22 cellular contexts compared by ENCODE assay signal in the genomic region with DNA sequence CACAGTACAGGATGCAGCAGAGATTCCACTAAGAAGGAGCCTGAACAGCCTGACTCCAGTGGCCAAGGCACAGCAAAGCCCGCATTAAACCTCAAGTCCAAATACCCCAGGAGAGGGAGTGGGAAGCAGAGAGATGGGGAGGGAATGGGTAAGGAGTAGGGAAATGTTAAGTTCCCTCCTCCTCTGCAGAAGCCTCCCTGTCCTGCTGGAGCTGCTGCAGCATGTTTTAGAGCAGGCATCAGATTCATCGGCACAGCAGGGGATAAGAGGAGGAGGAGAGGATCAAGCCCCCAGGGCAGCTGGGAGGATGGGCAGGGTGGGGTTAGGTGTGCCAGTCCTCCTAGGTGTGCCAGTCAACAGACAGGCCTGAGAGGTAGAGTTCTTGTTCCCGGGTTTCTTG.
"Had no signal": no experiment of that assay in that cellular context is flagged by ENCODE, and none has a peak within 500 bp of the region (broad histone marks: within the 10 kb centered on the region; RNA-seq: fewer than 3 reads in every experiment).

No MANE protein-coding gene starts in this region.

- H3K36me3 ChIP-seq: lower lobe of right lung, right lobe of liver, thyroid gland, vagina had no signal

- DNase-seq: cortex of kidney; hypothalamus; immature natural killer cell; islet precursor cell; kidney glomerular epithelial cell; left colon; left ventricle myocardium superior; lower lobe of right lung; natural killer cell; right lobe of liver; small intestine; stimulated activated CD4-positive, alpha-beta T cell treated with anti-CD3 and anti-CD28 coated beads, Interleukin-12 subunit alpha, Interleukin-12 subunit beta, amount 100 ng/mL, for 4 hours; stimulated activated CD4-positive, alpha-beta T cell treated with anti-CD3 and anti-CD28 coated beads, Interleukin-1b, Interleukin-23, amount 100 ng/mL, for 48 hours; stimulated activated CD4-positive, alpha-beta T cell treated with anti-CD3 and anti-CD28 coated beads, Interleukin-4, amount 100 ng/mL, for 1 hour; stimulated activated CD8-positive, alpha-beta memory T cell treated with anti-CD3 and anti-CD28 coated beads, Interleukin-4, amount 100 ng/mL, for 48 hours; stimulated activated naive CD4-positive, alpha-beta T cell; stimulated activated naive CD8-positive, alpha-beta T cell treated with anti-CD3 and anti-CD28 coated beads, Interleukin-15, amount 100 ng/mL, for 72 hours; thyroid gland; trophoblast cell had no signal

- H3K36me3 Mint-ChIP-seq: immature natural killer cell, natural killer cell had no signal

- H3K79me2 ChIP-seq: parathyroid adenoma had no signal

- H3K4me1 Mint-ChIP-seq: immature natural killer cell had no signal

- ATAC-seq: left colon; left ventricle myocardium superior; lower lobe of right lung; natural killer cell; right lobe of liver; stimulated activated naive CD8-positive, alpha-beta T cell treated with anti-CD3 and anti-CD28 coated beads, Interleukin-15, amount 100 ng/mL, for 72 hours had no signal

- H3K9me3 Mint-ChIP-seq: natural killer cell; stimulated activated naive CD8-positive, alpha-beta T cell treated with anti-CD3 and anti-CD28 coated beads, Interleukin-15, amount 100 ng/mL, for 72 hours had no signal

- H2AFZ ChIP-seq: parathyroid adenoma had no signal

- H3K27ac ChIP-seq: lower lobe of right lung, parathyroid adenoma, right lobe of liver, thyroid gland, vagina had no signal

- H3K4me3 ChIP-seq: lower lobe of right lung, right lobe of liver, thyroid gland, vagina had no signal

- H3K27me3 ChIP-seq: right lobe of liver, thyroid gland, vagina had no signal

- H3K9me3 ChIP-seq: lower lobe of right lung, right lobe of liver, thyroid gland, vagina had no signal

- H3K4me3 Mint-ChIP-seq: immature natural killer cell; natural killer cell; stimulated activated naive CD8-positive, alpha-beta T cell treated with anti-CD3 and anti-CD28 coated beads, Interleukin-15, amount 100 ng/mL, for 72 hours had no signal

- H3K4me1 ChIP-seq: lower lobe of right lung, parathyroid adenoma, right lobe of liver, thyroid gland, vagina had no signal

- H3K9ac ChIP-seq: parathyroid adenoma had no signal

- H3K27ac Mint-ChIP-seq: immature natural killer cell; natural killer cell; progenitor cell of endocrine pancreas; stimulated activated naive CD8-positive, alpha-beta T cell treated with anti-CD3 and anti-CD28 coated beads, Interleukin-15, amount 100 ng/mL, for 72 hours had no signal
